ENCODE assay signal across 8 cellular contexts in the genomic region with DNA sequence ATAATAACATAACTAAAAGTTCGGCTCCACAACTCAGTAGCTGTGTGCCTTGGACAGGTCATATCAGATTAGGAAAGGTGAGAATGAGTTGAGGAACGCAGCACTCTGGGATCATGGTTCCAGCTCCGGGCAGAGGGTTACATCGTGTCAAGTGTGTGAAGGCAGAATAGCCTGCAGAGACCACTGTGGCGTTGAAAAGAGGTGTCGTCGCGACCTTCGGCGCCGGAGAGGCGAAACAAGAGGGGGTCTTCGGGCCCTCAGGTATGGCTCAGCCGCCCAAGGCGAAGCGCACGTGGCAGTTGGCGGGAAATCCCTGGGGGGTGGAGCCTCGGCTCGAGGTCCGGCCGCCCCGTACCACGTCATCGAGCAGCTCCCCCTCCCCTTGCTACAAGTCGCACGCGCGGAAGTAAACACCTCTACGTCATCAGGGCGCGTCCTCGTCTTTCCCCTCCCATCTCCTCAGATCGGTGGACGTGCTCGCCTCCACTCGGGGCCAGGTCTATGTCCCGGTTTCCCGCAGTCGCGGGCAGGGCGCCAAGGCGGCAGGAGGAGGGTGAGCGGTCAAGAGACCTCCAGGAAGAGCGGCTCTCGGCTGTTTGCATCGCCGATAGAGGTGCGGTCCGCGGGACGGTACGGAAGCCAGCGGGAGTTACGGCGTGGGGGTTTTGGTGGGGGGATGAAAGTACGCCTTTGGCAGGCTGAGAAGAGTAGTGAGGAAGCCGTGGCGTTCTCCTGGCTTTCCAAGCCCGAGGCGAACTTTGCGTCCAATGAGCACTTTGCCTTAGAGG. TPM values are rescaled to one million over a fixed set of nuclear protein-coding genes. Genes with fewer than 3 reads are reported as not detected.
DNase-seq lines count a peak whose midpoint lies in the region; ATAC-seq and TF ChIP-seq lines count a peak whose summit lies in the region.

A gene with protein sequence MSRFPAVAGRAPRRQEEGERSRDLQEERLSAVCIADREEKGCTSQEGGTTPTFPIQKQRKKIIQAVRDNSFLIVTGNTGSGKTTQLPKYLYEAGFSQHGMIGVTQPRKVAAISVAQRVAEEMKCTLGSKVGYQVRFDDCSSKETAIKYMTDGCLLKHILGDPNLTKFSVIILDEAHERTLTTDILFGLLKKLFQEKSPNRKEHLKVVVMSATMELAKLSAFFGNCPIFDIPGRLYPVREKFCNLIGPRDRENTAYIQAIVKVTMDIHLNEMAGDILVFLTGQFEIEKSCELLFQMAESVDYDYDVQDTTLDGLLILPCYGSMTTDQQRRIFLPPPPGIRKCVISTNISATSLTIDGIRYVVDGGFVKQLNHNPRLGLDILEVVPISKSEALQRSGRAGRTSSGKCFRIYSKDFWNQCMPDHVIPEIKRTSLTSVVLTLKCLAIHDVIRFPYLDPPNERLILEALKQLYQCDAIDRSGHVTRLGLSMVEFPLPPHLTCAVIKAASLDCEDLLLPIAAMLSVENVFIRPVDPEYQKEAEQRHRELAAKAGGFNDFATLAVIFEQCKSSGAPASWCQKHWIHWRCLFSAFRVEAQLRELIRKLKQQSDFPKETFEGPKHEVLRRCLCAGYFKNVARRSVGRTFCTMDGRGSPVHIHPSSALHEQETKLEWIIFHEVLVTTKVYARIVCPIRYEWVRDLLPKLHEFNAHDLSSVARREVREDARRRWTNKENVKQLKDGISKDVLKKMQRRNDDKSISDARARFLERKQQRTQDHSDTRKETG (plus strand): TSS at position 440 of the 788 bp plus-strand sequence. CDS start 62 bp downstream, at position 502.

- TF ChIP-seq CTCF in A673 (conservative IDR thresholded peaks at IDR 0.05; ENCODE audit: low read depth, low read length) (no peak), spleen (IDR thresholded peaks at IDR 0.05 in 8 of 11, conservative IDR thresholded peaks at IDR 0.05 in 3 of 11) (no peak)

- H3K27me3 ChIP-seq in A673 (replicated peaks; ENCODE audit: insufficient read depth, low read depth, low read length, poor library complexity) (no peaks in the 10 kb centered on the region), spleen (replicated peaks in 1 of 7) (no peaks in the 10 kb centered on the region)

- ATAC-seq in GM18873 (IDR thresholded peaks at IDR 0.05; ENCODE audit: low FRiP score, unreplicated experiment), result peak; percentile 69
- ATAC-seq in HG03175 (IDR thresholded peaks at IDR 0.05; ENCODE audit: unreplicated experiment), result peak; percentile 84

- BruUV-seq in A673 (replicated peaks; lab: Mats Ljungman, UMichigan), result no TSS peak

- no peaks in the 10 kb centered on the region for H3K36me3 ChIP-seq in A673 (ENCODE audit: insufficient read depth, low read length, poor library complexity, severe bottlenecking)
- H3K36me3 ChIP-seq in spleen, result peaks cover 0 to 14% (median 0%) of the 10 kb centered on the region in 6 donors

- H3K4me1 ChIP-seq in A673 (ENCODE audit: insufficient read depth, low read length, poor library complexity, severe bottlenecking) (peaks cover 9% of the 10 kb centered on the region), spleen (peaks cover 9 to 33% (median 17%) of the 10 kb centered on the region in 6 donors)

- TF ChIP-seq POLR2A in spleen (IDR thresholded peaks at IDR 0.05), result peak in 1 of 3 donors; percentile 24

- CTCF ChIA-PET in A673 (lab: Charles Lee), result no interaction called here

- H3K4me3 ChIP-seq in A673 (ENCODE audit: low read depth, low read length, poor library complexity, severe bottlenecking) (peak within 1 kb of the TSS; percentile 88), spleen (peak within 1 kb of the TSS; percentile 73 to 95 (median 86))

- no peaks in the 10 kb centered on the region for H3K9me3 ChIP-seq in A673 (ENCODE audit: low read depth, low read length, poor library complexity, severe bottlenecking)
- no peaks in the 10 kb centered on the region for H3K9me3 ChIP-seq in spleen

- 10 to 16% (median 10%) methylated on average over 44 to 62 of the region's 62 CpGs for WGBS in spleen, 5 donors

- intact Hi-C loops in A673 (cut with micrococcal nuclease; ENCODE audit: unreplicated experiment) (loop anchor here (5.0 to 10.0 kb wide), 2 partner anchors 142 to 991 kb away; a partner anchor contains a TSS), spleen (cut with DNase I; ENCODE audit: low total_unique reads) (loop anchor here (10.0 kb wide), 1 partner anchor 251 kb away; no protein-coding TSS in a partner anchor)

- POLR2A ChIA-PET in A673 (lab: Charles Lee; ENCODE audit: low non-redundant PET), result no interaction called here

- DNase-seq in A673 (ENCODE audit: low spot score) (peak; percentile 97), NCI-H345 treated with DMSO at 0.1 percent for 48 hours (lab: John Stamatoyannopoulos, UW; ENCODE audit: unreplicated experiment) (peak; percentile 81), caudate nucleus (lab: John Stamatoyannopoulos, UW) (peak; percentile 38 to 95 (median 85)), inferior parietal cortex (ENCODE audit: extremely low spot score) (peak; percentile 91), spleen (peak; percentile 98)
- DNase-seq in activated CD4-positive, CD25-positive, alpha-beta regulatory T cell (lab: John Stamatoyannopoulos, UW), result peak; percentile 82 to 91 (median 88)

- peak within 1 kb of the TSS; percentile 60 for H3K27ac ChIP-seq in A673 (ENCODE audit: low read depth, low read length, poor library complexity, severe bottlenecking)
- peak within 1 kb of the TSS; percentile 72 for H3K27ac ChIP-seq in caudate nucleus (ENCODE audit: low read depth, low read length)
- H3K27ac ChIP-seq in spleen, result peak within 1 kb of the TSS; percentile 68 to 90 (median 86)

RNA-seq across cellular contexts. Expression of the gene that starts here (rescaled TPM):
- total RNA-seq in A673 (2021) (22.9 and 32.1 TPM in 2 replicates), spleen (10 to 100 TPM; 22.0 to 33.5 (median 28.1) TPM)
- polyA plus RNA-seq in spleen, result 10 to 100 TPM in 1 of 3 donors, 1 to 10 TPM in 2; 9.3 to 10.8 (median 9.4) TPM

Comparison
In these comparisons a context has a peak if more than half of its experiments do, and no peak if none do; other contexts are left out.
1. Peak in every context shown above with its lines: DNase-seq, ATAC-seq, H3K4me3 ChIP-seq and H3K27ac ChIP-seq.